In the genomic region with DNA sequence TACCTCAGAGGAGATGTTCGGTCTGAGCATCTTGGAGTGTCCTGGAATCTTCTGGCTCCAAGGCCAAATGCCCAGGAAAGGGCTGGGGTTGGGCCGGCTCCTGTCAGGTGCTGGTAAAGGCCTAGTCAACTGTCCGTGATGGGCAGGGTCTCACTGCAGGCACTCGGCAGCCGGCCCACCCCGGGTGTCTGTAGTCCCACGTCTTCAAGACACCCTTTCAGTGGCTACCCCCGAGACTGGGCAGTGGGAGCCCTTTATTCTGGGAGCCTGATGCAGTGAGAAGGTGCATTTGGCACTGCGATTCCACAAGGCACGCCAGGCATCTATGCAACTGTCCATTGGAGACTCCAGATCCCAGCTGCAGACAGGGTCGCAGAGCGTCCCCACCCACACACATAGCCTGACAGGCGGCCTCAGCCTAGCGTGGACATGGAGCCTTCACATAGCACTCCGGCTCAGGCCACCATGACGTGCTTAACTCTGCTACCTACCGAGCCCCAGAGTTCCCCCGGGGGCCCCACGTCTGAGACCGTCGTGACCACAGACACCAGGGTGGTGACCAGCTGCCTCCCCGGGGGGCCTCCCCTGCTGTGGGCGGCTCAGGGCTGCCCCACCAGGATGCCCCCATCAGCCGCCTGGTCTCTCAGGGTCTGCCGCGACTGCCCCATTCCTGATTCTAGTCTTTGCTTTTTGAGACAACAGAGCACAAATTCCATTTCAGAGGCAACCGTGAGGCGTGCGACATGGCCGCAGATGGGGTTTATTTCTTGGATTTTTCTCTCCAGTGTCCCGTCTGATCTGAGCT, we compare ENCODE assay signal across 26 cellular contexts.
"Had no signal": no experiment of that assay in that cellular context is flagged by ENCODE, and none has a peak within 500 bp of the region (broad histone marks: within the 10 kb centered on the region; RNA-seq: fewer than 3 reads in every experiment).

No MANE protein-coding gene starts in this region.

- ATAC-seq: activated T-cell treated with anti-CD3 and anti-CD28 coated beads, Interleukin-2, amount 50 U/mL, for 72 hours; foreskin keratinocyte; left ventricle myocardium superior; stimulated activated naive B cell treated with anti-CD40 and anti-IgM and Interleukin-4, amounts not matched to agents 10 μg/mL and 1 μg/mL and 100 μg/mL, for 72 hours; T-helper 17 cell had no signal

- H3K9me3 ChIP-seq: sigmoid colon, thoracic aorta had no signal

- H3K36me3 Mint-ChIP-seq: activated naive CD8-positive, alpha-beta T cell treated with anti-CD3 and anti-CD28 coated beads, Interleukin-2, amount 10 ng/mL, durations not matched to agents 7 days and 5 days; memory B cell; stimulated activated naive B cell treated with anti-CD40 and anti-IgM and Interleukin-4, amounts not matched to agents 10 μg/mL and 1 μg/mL and 100 μg/mL, for 72 hours; type B pancreatic cell had no signal

- DNase-seq: activated CD4-positive, alpha-beta T cell treated with anti-CD3 and anti-CD28 coated beads for 4 hours; activated CD4-positive, alpha-beta T cell treated with anti-CD3 and anti-CD28 coated beads, Interleukin-2, amount 50 U/mL, for 48 hours; activated CD4-positive, CD25-positive, alpha-beta regulatory T cell; activated effector memory CD4-positive, alpha-beta T cell treated with Interleukin-2 at 50 U/mL for 16 hours; activated naive CD4-positive, alpha-beta T cell treated with anti-CD3 and anti-CD28 coated beads for 36 hours; activated naive CD8-positive, alpha-beta T cell treated with anti-CD3 and anti-CD28 coated beads, Interleukin-2, amount 10 ng/mL, durations not matched to agents 7 days and 5 days; activated T-cell treated with anti-CD3 and anti-CD28 coated beads, Interleukin-2, amount 50 U/mL, for 72 hours; amniotic stem cell; cerebellar nuclear complex; effector CD8-positive, alpha-beta T cell; foreskin keratinocyte; glutamatergic neuron; left ventricle myocardium superior; sigmoid colon; stimulated activated CD4-positive, alpha-beta T cell treated with anti-CD3 and anti-CD28 coated beads, Interleukin-2, amount 100 ng/mL, for 48 hours; stimulated activated CD8-positive, alpha-beta memory T cell treated with anti-CD3 and anti-CD28 coated beads, Interleukin-4, amount 100 ng/mL, for 48 hours; stimulated activated naive B cell treated with anti-CD40 and anti-IgM and Interleukin-4, amounts not matched to agents 10 μg/mL and 1 μg/mL and 100 μg/mL, for 72 hours; SW 1271; T-helper 17 cell had no signal

- H3K36me3 ChIP-seq: sigmoid colon, thoracic aorta had no signal

- H3K4me3 ChIP-seq: hepatocyte, sigmoid colon, smooth muscle cell, thoracic aorta had no signal

- H3K27me3 Mint-ChIP-seq: activated naive CD8-positive, alpha-beta T cell treated with anti-CD3 and anti-CD28 coated beads, Interleukin-2, amount 10 ng/mL, durations not matched to agents 7 days and 5 days; dendritic cell treated with granulocyte-macrophage colony-stimulating factor and Interleukin-4, amounts not matched to agents 40 ng/mL and 50 ng/mL, for 4 days had no signal

- H3K9me3 Mint-ChIP-seq: activated naive CD4-positive, alpha-beta T cell treated with anti-CD3 and anti-CD28 coated beads for 36 hours; activated naive CD8-positive, alpha-beta T cell treated with anti-CD3 and anti-CD28 coated beads, Interleukin-2, amount 10 ng/mL, durations not matched to agents 7 days and 5 days; activated T-cell treated with anti-CD3 and anti-CD28 coated beads, Interleukin-2, amount 50 U/mL, for 72 hours; dendritic cell treated with granulocyte-macrophage colony-stimulating factor and Interleukin-4, amounts not matched to agents 40 ng/mL and 50 ng/mL, for 4 days; memory B cell; nephron; stimulated activated naive B cell treated with anti-CD40 and anti-IgM and Interleukin-4, amounts not matched to agents 10 μg/mL and 1 μg/mL and 100 μg/mL, for 72 hours; type B pancreatic cell had no signal

- H3K4me3 Mint-ChIP-seq: activated naive CD4-positive, alpha-beta T cell treated with anti-CD3 and anti-CD28 coated beads for 36 hours; activated naive CD8-positive, alpha-beta T cell treated with anti-CD3 and anti-CD28 coated beads, Interleukin-2, amount 10 ng/mL, durations not matched to agents 7 days and 5 days; activated T-cell treated with anti-CD3 and anti-CD28 coated beads, Interleukin-2, amount 50 U/mL, for 72 hours; dendritic cell treated with granulocyte-macrophage colony-stimulating factor and Interleukin-4, amounts not matched to agents 40 ng/mL and 50 ng/mL, for 4 days; memory B cell; nephron; stimulated activated naive B cell treated with anti-CD40 and anti-IgM and Interleukin-4, amounts not matched to agents 10 μg/mL and 1 μg/mL and 100 μg/mL, for 72 hours; T-helper 17 cell; type B pancreatic cell had no signal

- H3K27ac Mint-ChIP-seq: activated naive CD4-positive, alpha-beta T cell treated with anti-CD3 and anti-CD28 coated beads for 36 hours; activated naive CD8-positive, alpha-beta T cell treated with anti-CD3 and anti-CD28 coated beads, Interleukin-2, amount 10 ng/mL, durations not matched to agents 7 days and 5 days; activated T-cell treated with anti-CD3 and anti-CD28 coated beads, Interleukin-2, amount 50 U/mL, for 72 hours; dendritic cell treated with granulocyte-macrophage colony-stimulating factor and Interleukin-4, amounts not matched to agents 40 ng/mL and 50 ng/mL, for 4 days; memory B cell; nephron; stimulated activated naive B cell treated with anti-CD40 and anti-IgM and Interleukin-4, amounts not matched to agents 10 μg/mL and 1 μg/mL and 100 μg/mL, for 72 hours; T-helper 17 cell had no signal

- H3K4me1 Mint-ChIP-seq: activated naive CD8-positive, alpha-beta T cell treated with anti-CD3 and anti-CD28 coated beads, Interleukin-2, amount 10 ng/mL, durations not matched to agents 7 days and 5 days; memory B cell; nephron; stimulated activated naive B cell treated with anti-CD40 and anti-IgM and Interleukin-4, amounts not matched to agents 10 μg/mL and 1 μg/mL and 100 μg/mL, for 72 hours had no signal

- H3K27ac ChIP-seq: foreskin keratinocyte, hepatocyte, sigmoid colon, thoracic aorta had no signal

- H3K4me1 ChIP-seq: foreskin keratinocyte, sigmoid colon had no signal
